In genomic region chr15:44727462-44728231, GRCh38 we compare ENCODE assay signal across 9 cellular contexts. TPM values are rescaled to one million over a fixed set of nuclear protein-coding genes. Genes with fewer than 3 reads are reported as not detected.
DNase-seq lines count a peak whose midpoint lies in the region; ATAC-seq, FAIRE-seq and TF ChIP-seq lines count a peak whose summit lies in the region.
"Had no signal": no experiment of that assay in that cellular context is flagged by ENCODE, and none has a peak within 500 bp of the region (broad histone marks: within the 10 kb centered on the region; RNA-seq: fewer than 3 reads in every experiment).

No MANE protein-coding gene starts in this region.

- H3K4me3 ChIP-seq in SK-N-SH (ENCODE audit: low read depth in 2 of 2, low read length in 1 of 2) (no peak overlapping the region), kidney (ENCODE audit: low read length in 2 of 2) (peak overlapping the region in 1 of 2 donors; percentile 70)

- H3K9me2 ChIP-seq in SK-N-SH, result no peaks in the 10 kb centered on the region

- WGBS in SK-N-SH (ENCODE audit: low lambda C conversion rate), result 92% methylated on average over 6 of the region's 6 CpGs

- no peak for TF ChIP-seq RAD21 in SK-N-SH (IDR thresholded peaks at IDR 0.05; ENCODE audit: low read length)

- peaks cover 14% of the 10 kb centered on the region; the same call in 1 of the 2 replicates for H3K79me2 ChIP-seq in SK-N-SH (ENCODE audit: insufficient read depth)

- peaks cover 27% of the 10 kb centered on the region for H3K36me3 Mint-ChIP-seq in activated T-helper 1 cell treated with anti-CD3 and anti-CD28 coated beads, Interleukin-12 subunit alpha, Interleukin-12 subunit beta, Interleukin-2, Interleukin-4 antibody, amounts not matched to agents 30 ng/mL and 10 ng/mL and 1 ng/mL, durations not matched to agents 14 hours and 24 hours and 36 hours (ENCODE audit: low read depth)

- H3K4me3 Mint-ChIP-seq in activated T-helper 1 cell treated with anti-CD3 and anti-CD28 coated beads, Interleukin-12 subunit alpha, Interleukin-12 subunit beta, Interleukin-2, Interleukin-4 antibody, amounts not matched to agents 30 ng/mL and 10 ng/mL and 1 ng/mL, durations not matched to agents 14 hours and 24 hours and 36 hours, result peak overlapping the region; percentile 100

- H3K27me3 ChIP-seq in SK-N-SH (ENCODE audit: insufficient read depth), result no peaks in the 10 kb centered on the region

- DNase-seq in SK-N-SH, result no peak
- DNase-seq in activated T-helper 1 cell treated with anti-CD3 and anti-CD28 coated beads, Interleukin-12 subunit alpha, Interleukin-12 subunit beta, Interleukin-2, Interleukin-4 antibody, amounts not matched to agents 30 ng/mL and 10 ng/mL and 1 ng/mL, durations not matched to agents 14 hours and 24 hours and 36 hours (ENCODE audit: low spot score), result no peak
- DNase-seq in kidney, result no peak
- DNase-seq in substantia nigra (lab: John Stamatoyannopoulos, UW), result no peak
- DNase-seq in frontal cortex (ENCODE audit: low spot score in 2 of 2), result no peak
- no peak for DNase-seq in COLO829 (ENCODE audit: low spot score)
- DNase-seq: stimulated activated CD4-positive, alpha-beta T cell treated with anti-CD3 and anti-CD28 coated beads, Interleukin-4, amount 100 ng/mL, for 4 hours had no signal

- CTCF ChIA-PET in SK-N-SH (lab: Yijun Ruan, JAX), result interaction anchor here (0.9 kb wide), 1 partner anchor 10 kb away, joined by 3 read pairs; no protein-coding TSS in a partner anchor

- intact Hi-C loops in activated T-helper 1 cell treated with anti-CD3 and anti-CD28 coated beads, Interleukin-12 subunit alpha, Interleukin-12 subunit beta, Interleukin-2, Interleukin-4 antibody, amounts not matched to agents 30 ng/mL and 10 ng/mL and 1 ng/mL, durations not matched to agents 14 hours and 24 hours and 36 hours (cut with micrococcal nuclease), result loop anchor here (1.0 to 5.0 kb wide), 8 partner anchors 8 to 900 kb away; partner anchors contain the start of genes CTDSPL2, EIF3J, SPG11 and WDR76
- intact Hi-C loops in kidney (cut with DNase I), result no loop called here

- H3K4me1 Mint-ChIP-seq in activated T-helper 1 cell treated with anti-CD3 and anti-CD28 coated beads, Interleukin-12 subunit alpha, Interleukin-12 subunit beta, Interleukin-2, Interleukin-4 antibody, amounts not matched to agents 30 ng/mL and 10 ng/mL and 1 ng/mL, durations not matched to agents 14 hours and 24 hours and 36 hours (ENCODE audit: low read depth), result peaks cover 76% of the 10 kb centered on the region

- peaks cover 5 to 11% of the 10 kb centered on the region in 2 experiments for H3K36me3 ChIP-seq in SK-N-SH (replicated peaks in 1 of 2; ENCODE audit: control insufficient read depth in 1 of 2, insufficient read depth in 2 of 2, low read length in 1 of 2)
- peaks cover 0 to 5% of the 10 kb centered on the region in 2 donors for H3K36me3 ChIP-seq in kidney (ENCODE audit: control insufficient read depth in 1 of 2, insufficient read depth in 2 of 2, low read length in 2 of 2)

- peak overlapping the region; percentile 96 to 97 for H3K27ac ChIP-seq in SK-N-SH (ENCODE audit: low read depth in 2 of 2, low read length in 1 of 2)
- peak overlapping the region; percentile 99 for H3K27ac ChIP-seq in kidney (ENCODE audit: low read depth in 2 of 2, low read length in 2 of 2)
- peak overlapping the region; percentile 41 for H3K27ac ChIP-seq in substantia nigra (ENCODE audit: low read depth, low read length, poor library complexity, severe bottlenecking)

- H3K9me3 Mint-ChIP-seq in activated T-helper 1 cell treated with anti-CD3 and anti-CD28 coated beads, Interleukin-12 subunit alpha, Interleukin-12 subunit beta, Interleukin-2, Interleukin-4 antibody, amounts not matched to agents 30 ng/mL and 10 ng/mL and 1 ng/mL, durations not matched to agents 14 hours and 24 hours and 36 hours, result no peaks in the 10 kb centered on the region

- H3K4me2 ChIP-seq in SK-N-SH, result peak overlapping the region; percentile 95; the same call in 1 of the 2 replicates

- ATAC-seq in SK-N-SH treated with all-trans-retinoic acid at 6 μM for 48 hours (no peak), GM18498 (IDR thresholded peaks at IDR 0.05; ENCODE audit: unreplicated experiment) (no peak)

- peaks cover 6 to 17% of the 10 kb centered on the region in 2 experiments; a peak in 3 of 4 replicates for H3K4me1 ChIP-seq in SK-N-SH (ENCODE audit: control insufficient read depth in 1 of 2, insufficient read depth in 2 of 2, low read depth in 1 of 2, low read length in 1 of 2)
- peaks cover 0 to 6% of the 10 kb centered on the region in 2 donors for H3K4me1 ChIP-seq in kidney (ENCODE audit: control insufficient read depth in 1 of 2, insufficient read depth in 1 of 2, low read depth in 1 of 2, low read length in 2 of 2)

- no peak for TF ChIP-seq EP300 in SK-N-SH (IDR thresholded peaks at IDR 0.05; ENCODE audit: borderline replicate concordance in 1 of 2, low read depth in 1 of 2, low read length in 1 of 2)

- no peak for TF ChIP-seq CTCF in SK-N-SH (IDR thresholded peaks at IDR 0.05)
- no peak for TF ChIP-seq CTCF in kidney (IDR thresholded peaks at IDR 0.05; ENCODE audit: borderline replicate concordance, extremely low read depth, insufficient read depth)

- H3K9me3 ChIP-seq in SK-N-SH (no peaks in the 10 kb centered on the region), kidney (ENCODE audit: control insufficient read depth in 1 of 2, low read length in 2 of 2) (no peaks in the 10 kb centered on the region)

- H3K27ac Mint-ChIP-seq in activated T-helper 1 cell treated with anti-CD3 and anti-CD28 coated beads, Interleukin-12 subunit alpha, Interleukin-12 subunit beta, Interleukin-2, Interleukin-4 antibody, amounts not matched to agents 30 ng/mL and 10 ng/mL and 1 ng/mL, durations not matched to agents 14 hours and 24 hours and 36 hours, result peak overlapping the region; percentile 99

- peaks cover 19% of the 10 kb centered on the region for H3F3A ChIP-seq in SK-N-SH (replicated peaks; ENCODE audit: insufficient read depth)

- H3K9ac ChIP-seq in SK-N-SH (peak overlapping the region; percentile 85; the same call in 1 of the 2 replicates), kidney (ENCODE audit: low read length in 2 of 2) (no peak overlapping the region)

- no peaks in the 10 kb centered on the region for H4K20me1 ChIP-seq in SK-N-SH (ENCODE audit: insufficient read depth)

- FAIRE-seq in kidney (lab: Jason Lieb, UNC), result no peak
- FAIRE-seq in frontal cortex (lab: Jason Lieb, UNC), result no peak

- no peaks in the 10 kb centered on the region for H3K27me3 Mint-ChIP-seq in activated T-helper 1 cell treated with anti-CD3 and anti-CD28 coated beads, Interleukin-12 subunit alpha, Interleukin-12 subunit beta, Interleukin-2, Interleukin-4 antibody, amounts not matched to agents 30 ng/mL and 10 ng/mL and 1 ng/mL, durations not matched to agents 14 hours and 24 hours and 36 hours (ENCODE audit: insufficient read depth)

- peak overlapping the region; percentile 41; the same call in 1 of the 2 replicates for H2AFZ ChIP-seq in SK-N-SH (ENCODE audit: low read depth)

- POLR2A ChIA-PET in SK-N-SH (lab: Yijun Ruan, JAX), result interaction anchor here (1.1 to 3.0 kb wide), 2 partner anchors 14 to 16 kb away, joined by 3 to 19 read pairs; partner anchors contain the start of genes B2M and PATL2

TF ChIP-seq in SK-N-SH, 30 proteins besides CTCF, POLR2A, EP300 and RAD21 (continues in another document):
- no peak for TF ChIP-seq CHD2 (IDR thresholded peaks at IDR 0.05; ENCODE audit: low read length, partially characterized antibody)
- no peak for TF ChIP-seq JUND (IDR thresholded peaks at IDR 0.05)

TF ChIP-seq in SK-N-SH treated with all-trans-retinoic acid at 6 μM for 48 hours, 23 proteins besides CTCF, POLR2A, EP300 and RAD21:
- TF ChIP-seq ZNF70 (CRISPR knock-in tag; IDR thresholded peaks at IDR 0.05), result no peak
- TF ChIP-seq ZNF565 (CRISPR knock-in tag; conservative IDR thresholded peaks at IDR 0.05; ENCODE audit: low read depth), result no peak
- TF ChIP-seq ZFP30 (CRISPR knock-in tag; IDR thresholded peaks at IDR 0.05), result no peak
- TF ChIP-seq GLIS3 (CRISPR knock-in tag; IDR thresholded peaks at IDR 0.05), result no peak
- no peak for TF ChIP-seq ISL1 (CRISPR knock-in tag; IDR thresholded peaks at IDR 0.05)

RNA-seq across cellular contexts. Expression of gene TRIM69, which starts 8.7 kb away (rescaled TPM):
- 9.7 and 11.1 TPM in 2 replicates for polyA plus RNA-seq in SK-N-SH (2012; rRNA removed)
- 13.2 and 13.8 TPM in 2 replicates for polyA plus RNA-seq in SK-N-SH (2012; cell fraction: cytosol; rRNA removed)
- 7.0 and 7.6 TPM in 2 replicates for polyA plus RNA-seq in SK-N-SH (2012; cell fraction: nucleus; rRNA removed)
- total RNA-seq in activated T-helper 1 cell treated with anti-CD3 and anti-CD28 coated beads, Interleukin-12 subunit alpha, Interleukin-12 subunit beta, Interleukin-2, Interleukin-4 antibody, amounts not matched to agents 30 ng/mL and 10 ng/mL and 1 ng/mL, durations not matched to agents 14 hours and 24 hours and 36 hours, result 43.8 and 46.4 TPM in 2 replicates
- 29.6 TPM for total RNA-seq in kidney
- polyA plus RNA-seq in kidney (ENCODE audit: insufficient read depth, low read depth, low replicate concordance), result 41.2 TPM
- 40.4 TPM for total RNA-seq in frontal cortex

RNA-seq across cellular contexts. Expression of gene B2M, which starts 16.3 kb away (rescaled TPM):
- 1,193 and 2,153 TPM in 2 replicates for polyA plus RNA-seq in SK-N-SH (2012; rRNA removed)
- polyA plus RNA-seq in SK-N-SH (2012; cell fraction: cytosol; rRNA removed), result 2,055 and 2,105 TPM in 2 replicates
- polyA plus RNA-seq in SK-N-SH (2012; cell fraction: nucleus; rRNA removed), result 408 and 638 TPM in 2 replicates
- 4,313 and 4,559 TPM in 2 replicates for total RNA-seq in activated T-helper 1 cell treated with anti-CD3 and anti-CD28 coated beads, Interleukin-12 subunit alpha, Interleukin-12 subunit beta, Interleukin-2, Interleukin-4 antibody, amounts not matched to agents 30 ng/mL and 10 ng/mL and 1 ng/mL, durations not matched to agents 14 hours and 24 hours and 36 hours
- 1,898 TPM for total RNA-seq in kidney
- 3,515 TPM for polyA plus RNA-seq in kidney (ENCODE audit: insufficient read depth, low read depth, low replicate concordance)
- 295 TPM for total RNA-seq in frontal cortex

RNA-seq across cellular contexts. Expression of gene PATL2, which starts 16.5 kb away (rescaled TPM):
- polyA plus RNA-seq in SK-N-SH (2012; rRNA removed), result 0.13 and 0.31 TPM in 2 replicates
- 0.01 and 0.04 TPM in 2 replicates for polyA plus RNA-seq in SK-N-SH (2012; cell fraction: cytosol; rRNA removed)
- polyA plus RNA-seq in SK-N-SH (2012; cell fraction: nucleus; rRNA removed), result 1.1 and 1.7 TPM in 2 replicates
- total RNA-seq in activated T-helper 1 cell treated with anti-CD3 and anti-CD28 coated beads, Interleukin-12 subunit alpha, Interleukin-12 subunit beta, Interleukin-2, Interleukin-4 antibody, amounts not matched to agents 30 ng/mL and 10 ng/mL and 1 ng/mL, durations not matched to agents 14 hours and 24 hours and 36 hours, result 11.1 and 11.5 TPM in 2 replicates
- 2.1 TPM for total RNA-seq in kidney
- 0.73 TPM for polyA plus RNA-seq in kidney (ENCODE audit: insufficient read depth, low read depth, low replicate concordance)
- total RNA-seq in frontal cortex, result not detected

Comparison
In these comparisons a context has a peak if more than half of its experiments do, and no peak if none do; other contexts are left out.
1. H3K27ac ChIP-seq: peak in every context shown above with its lines; median percentile 99 in kidney; 96 in SK-N-SH; 41 in substantia nigra.